In the genomic region with DNA sequence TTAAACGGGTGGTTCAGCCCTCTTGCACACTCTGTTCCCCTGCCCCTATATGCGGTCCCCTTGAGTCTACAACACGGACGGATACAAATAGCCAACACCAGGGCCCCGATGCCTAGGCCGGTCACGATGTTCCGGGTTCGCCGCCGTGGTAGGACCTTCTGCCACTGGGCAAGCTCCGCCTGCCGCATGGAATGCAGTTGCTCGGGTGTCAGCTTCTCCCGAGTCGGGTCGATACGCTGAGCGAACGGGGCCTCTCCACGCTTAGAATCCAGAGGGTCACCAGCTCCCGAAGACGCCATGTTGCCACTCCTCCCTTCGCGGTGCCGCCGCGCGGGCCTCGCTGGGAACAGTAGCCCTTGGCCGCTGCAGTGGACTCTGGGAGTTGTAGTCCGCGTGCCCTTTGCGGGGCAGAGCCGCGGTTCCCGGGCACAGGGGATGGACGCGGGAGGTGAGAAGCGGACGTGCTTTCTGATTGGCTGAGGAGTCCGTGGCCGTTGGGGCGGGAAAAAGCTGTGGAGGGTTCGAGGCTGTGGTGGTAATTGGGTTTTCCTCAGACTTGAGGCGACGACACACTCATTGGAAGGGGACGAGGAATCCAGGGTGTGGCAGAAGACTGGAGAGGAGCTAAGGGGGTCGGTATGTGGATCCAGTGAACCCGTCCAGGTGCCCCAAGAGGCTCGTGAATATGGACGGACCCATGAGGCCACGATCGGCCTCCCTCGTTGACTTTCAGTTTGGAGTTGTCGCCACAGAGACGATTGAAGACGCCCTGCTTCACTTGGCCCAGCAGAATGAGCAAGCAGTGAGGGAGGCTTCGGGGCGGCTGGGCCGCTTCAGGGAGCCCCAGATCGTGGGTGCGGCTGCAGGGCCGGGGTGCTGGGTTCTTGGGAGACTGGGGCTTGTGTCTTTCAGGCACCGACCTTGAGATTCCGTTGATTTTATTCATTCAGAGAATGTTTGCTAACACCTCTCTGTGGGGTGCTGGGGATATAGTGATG, we compare ENCODE assay signal across 8 cellular contexts. TPM values are rescaled to one million over a fixed set of nuclear protein-coding genes. Genes with fewer than 3 reads are reported as not detected.
A peak's percentile ranks its signal among the peaks of the same experiment; 100 is the strongest.
DNase-seq lines count a peak whose midpoint lies in the region; ATAC-seq and TF ChIP-seq lines count a peak whose summit lies in the region.

A gene with protein sequence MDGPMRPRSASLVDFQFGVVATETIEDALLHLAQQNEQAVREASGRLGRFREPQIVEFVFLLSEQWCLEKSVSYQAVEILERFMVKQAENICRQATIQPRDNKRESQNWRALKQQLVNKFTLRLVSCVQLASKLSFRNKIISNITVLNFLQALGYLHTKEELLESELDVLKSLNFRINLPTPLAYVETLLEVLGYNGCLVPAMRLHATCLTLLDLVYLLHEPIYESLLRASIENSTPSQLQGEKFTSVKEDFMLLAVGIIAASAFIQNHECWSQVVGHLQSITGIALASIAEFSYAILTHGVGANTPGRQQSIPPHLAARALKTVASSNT (plus strand): TSS at position 479 of the 998 bp plus-strand sequence. CDS start 207 bp downstream, at position 686.
A gene with protein sequence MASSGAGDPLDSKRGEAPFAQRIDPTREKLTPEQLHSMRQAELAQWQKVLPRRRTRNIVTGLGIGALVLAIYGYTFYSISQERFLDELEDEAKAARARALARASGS (minus strand): TSS at position 322 of the 998 bp plus-strand sequence. CDS start 23 bp downstream, at position 299.

- H3K4me3 Mint-ChIP-seq in activated CD4-positive, alpha-beta T cell treated with anti-CD3 and anti-CD28 coated beads, Interleukin-2, amount 10 ng/mL, durations not matched to agents 24 days and 14 days, result peak within 1 kb of the TSS; percentile 95

- intact Hi-C loops in activated CD4-positive, alpha-beta T cell treated with anti-CD3 and anti-CD28 coated beads, Interleukin-2, amount 10 ng/mL, durations not matched to agents 24 days and 14 days (cut with micrococcal nuclease), result loop anchor here (1.0 kb wide), 1 partner anchor 26 kb away; a partner anchor contains a TSS

- H3K27ac Mint-ChIP-seq in activated CD4-positive, alpha-beta T cell treated with anti-CD3 and anti-CD28 coated beads, Interleukin-2, amount 10 ng/mL, durations not matched to agents 24 days and 14 days, result peak within 1 kb of the TSS; percentile 73

- ATAC-seq in HG03045 (IDR thresholded peaks at IDR 0.05; ENCODE audit: unreplicated experiment), result peak; percentile 69
- no peak for ATAC-seq in GM18517 (IDR thresholded peaks at IDR 0.05; ENCODE audit: unreplicated experiment)

- DNase-seq in GM13976 (ENCODE audit: low spot score) (peak; percentile 96), NCI-H446 treated with DMSO at 0.1 percent for 48 hours (lab: John Stamatoyannopoulos, UW) (peak; percentile 64), cortex of kidney (lab: John Stamatoyannopoulos, UW) (peak; percentile 43), left kidney (ENCODE audit: low read depth, low spot score) (peak; percentile 97)
- peak; percentile 95 for DNase-seq in activated CD4-positive, alpha-beta T cell treated with anti-CD3 and anti-CD28 coated beads, Interleukin-2, amount 10 ng/mL, durations not matched to agents 24 days and 14 days
- peak; percentile 49 to 75 for DNase-seq in stimulated activated CD4-positive, alpha-beta T cell treated with anti-CD3 and anti-CD28 coated beads, Interleukin-1b, Interleukin-23, amount 100 ng/mL, for 4 hours (ENCODE audit: low read depth in 2 of 2)

- H3K36me3 Mint-ChIP-seq in activated CD4-positive, alpha-beta T cell treated with anti-CD3 and anti-CD28 coated beads, Interleukin-2, amount 10 ng/mL, durations not matched to agents 24 days and 14 days (ENCODE audit: low read depth), result peaks cover 10% of the 10 kb centered on the region

- no peak for TF ChIP-seq CTCF in GM13976 (IDR thresholded peaks at IDR 0.05; ENCODE audit: borderline replicate concordance, control extremely low read depth, extremely low read depth, insufficient read depth, missing control alignments)

- peaks cover 12% of the 10 kb centered on the region for H3K27me3 Mint-ChIP-seq in activated CD4-positive, alpha-beta T cell treated with anti-CD3 and anti-CD28 coated beads, Interleukin-2, amount 10 ng/mL, durations not matched to agents 24 days and 14 days

- peaks cover 16% of the 10 kb centered on the region for H3K4me1 Mint-ChIP-seq in activated CD4-positive, alpha-beta T cell treated with anti-CD3 and anti-CD28 coated beads, Interleukin-2, amount 10 ng/mL, durations not matched to agents 24 days and 14 days

- in situ Hi-C loops in GM13976 (cut with MboI; ENCODE audit: low sequenced_read_pairs, unreplicated experiment), result no loop called here

- H3K9me3 Mint-ChIP-seq in activated CD4-positive, alpha-beta T cell treated with anti-CD3 and anti-CD28 coated beads, Interleukin-2, amount 10 ng/mL, durations not matched to agents 24 days and 14 days, result peaks cover 3% of the 10 kb centered on the region

RNA-seq across cellular contexts. Expression of the first gene that starts in this region (rescaled TPM):
- not detected in 2 replicates for total RNA-seq in activated CD4-positive, alpha-beta T cell treated with anti-CD3 and anti-CD28 coated beads, Interleukin-2, amount 10 ng/mL, durations not matched to agents 24 days and 14 days

RNA-seq across cellular contexts. Expression of the second gene that starts in this region (rescaled TPM):
- 50.4 and 50.7 TPM in 2 replicates for total RNA-seq in activated CD4-positive, alpha-beta T cell treated with anti-CD3 and anti-CD28 coated beads, Interleukin-2, amount 10 ng/mL, durations not matched to agents 24 days and 14 days

Comparison
In these comparisons a context has a peak if more than half of its experiments do, and no peak if none do; other contexts are left out.
1. DNase-seq: peak in every context shown above with its lines; median percentile 97 in left kidney; 96 in GM13976; 95 in activated CD4-positive, alpha-beta T cell treated with anti-CD3 and anti-CD28 coated beads, Interleukin-2, amount 10 ng/mL, durations not matched to agents 24 days and 14 days; 64 in NCI-H446 treated with DMSO at 0.1 percent for 48 hours; 62 in stimulated activated CD4-positive, alpha-beta T cell treated with anti-CD3 and anti-CD28 coated beads, Interleukin-1b, Interleukin-23, amount 100 ng/mL, for 4 hours; 43 in cortex of kidney.